Comparison of ENCODE assay signal across 19 cellular contexts in the genomic region with DNA sequence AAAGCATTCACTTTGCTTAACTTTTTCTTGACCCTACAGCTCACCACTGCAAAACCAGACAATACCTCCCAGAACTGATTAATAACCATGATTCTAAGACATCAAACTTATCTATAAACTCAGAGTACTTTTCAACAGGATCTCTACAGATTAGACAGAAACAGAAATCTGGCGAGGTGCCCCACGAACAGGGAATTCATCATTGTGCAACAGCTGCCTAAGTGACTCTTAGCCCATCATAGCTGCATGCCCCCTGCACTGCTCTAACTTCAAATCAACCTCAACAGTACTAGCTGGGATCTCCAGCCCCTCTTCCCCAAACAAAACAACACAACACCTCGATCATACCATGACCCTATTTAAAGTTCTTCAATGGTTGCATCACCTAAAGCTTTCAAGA. TPM values are rescaled to one million over a fixed set of nuclear protein-coding genes. Genes with fewer than 3 reads are reported as not detected.
DNase-seq lines count a peak whose midpoint lies in the region; ATAC-seq and TF ChIP-seq lines count a peak whose summit lies in the region.
"Had no signal": no experiment of that assay in that cellular context is flagged by ENCODE, and none has a peak within 500 bp of the region (broad histone marks: within the 10 kb centered on the region; RNA-seq: fewer than 3 reads in every experiment).

No MANE protein-coding gene starts in this region.

- H3K27ac Mint-ChIP-seq in stimulated activated naive CD8-positive, alpha-beta T cell treated with anti-CD3 and anti-CD28 coated beads, Interleukin-15, Interleukin-2, amounts not matched to agents 100 ng/mL and 50 ng/mL, for 24 hours = peak overlapping the region; percentile 2
- H3K27ac Mint-ChIP-seq in activated naive CD8-positive, alpha-beta T cell treated with anti-CD3 and anti-CD28 coated beads, Interleukin-2, amount 50 U/mL, for 24 hours = peak overlapping the region; percentile 6
- H3K27ac Mint-ChIP-seq: B cell, HFFc6 had no signal

- no peak for DNase-seq in stimulated activated naive CD8-positive, alpha-beta T cell treated with anti-CD3 and anti-CD28 coated beads, Interleukin-15, Interleukin-2, amounts not matched to agents 100 U/mL and 50 U/mL, for 24 hours
- no peak for DNase-seq in activated naive CD8-positive, alpha-beta T cell treated with anti-CD3 and anti-CD28 coated beads, Interleukin-2, amount 50 U/mL, for 24 hours
- DNase-seq in fibroblast of the aortic adventitia (ENCODE audit: low read depth) = peak; percentile 43
- no peak for DNase-seq in ecto neural progenitor cell (ENCODE audit: low spot score)
- no peak for DNase-seq in activated gamma-delta T cell (lab: John Stamatoyannopoulos, UW)
- no peak for DNase-seq in KG1 (lab: John Stamatoyannopoulos, UW)
- DNase-seq: Calu3; CD4-positive, CD25-positive, alpha-beta regulatory T cell; DMS53; HFFc6; Kasumi-1; MM.1S; NCI-H1930; NCI-H446; NCI-H69; NK-92 treated with Interleukin-12 subunit alpha and Interleukin-12 subunit beta, amount 100 ng/mL, for 24 hours; SIG-M5 had no signal

- ATAC-seq in stimulated activated naive CD8-positive, alpha-beta T cell treated with anti-CD3 and anti-CD28 coated beads, Interleukin-15, Interleukin-2, amounts not matched to agents 100 U/mL and 50 U/mL, for 24 hours = no peak
- no peak for ATAC-seq in activated naive CD8-positive, alpha-beta T cell treated with anti-CD3 and anti-CD28 coated beads, Interleukin-2, amount 50 U/mL, for 24 hours

- no peaks in the 10 kb centered on the region for H3K4me1 Mint-ChIP-seq in stimulated activated naive CD8-positive, alpha-beta T cell treated with anti-CD3 and anti-CD28 coated beads, Interleukin-15, Interleukin-2, amounts not matched to agents 100 ng/mL and 50 ng/mL, for 24 hours (ENCODE audit: low read depth)
- H3K4me1 Mint-ChIP-seq in activated naive CD8-positive, alpha-beta T cell treated with anti-CD3 and anti-CD28 coated beads, Interleukin-2, amount 50 U/mL, for 24 hours = no peaks in the 10 kb centered on the region
- H3K4me1 Mint-ChIP-seq: B cell had no signal

- H3K9me3 Mint-ChIP-seq in stimulated activated naive CD8-positive, alpha-beta T cell treated with anti-CD3 and anti-CD28 coated beads, Interleukin-15, Interleukin-2, amounts not matched to agents 100 ng/mL and 50 ng/mL, for 24 hours = no peaks in the 10 kb centered on the region
- H3K9me3 Mint-ChIP-seq in activated naive CD8-positive, alpha-beta T cell treated with anti-CD3 and anti-CD28 coated beads, Interleukin-2, amount 50 U/mL, for 24 hours = no peaks in the 10 kb centered on the region
- H3K9me3 Mint-ChIP-seq: CD4-positive, CD25-positive, alpha-beta regulatory T cell; HFFc6 had no signal

- H3K4me3 Mint-ChIP-seq in stimulated activated naive CD8-positive, alpha-beta T cell treated with anti-CD3 and anti-CD28 coated beads, Interleukin-15, Interleukin-2, amounts not matched to agents 100 ng/mL and 50 ng/mL, for 24 hours = no peak overlapping the region
- no peak overlapping the region for H3K4me3 Mint-ChIP-seq in activated naive CD8-positive, alpha-beta T cell treated with anti-CD3 and anti-CD28 coated beads, Interleukin-2, amount 50 U/mL, for 24 hours
- H3K4me3 Mint-ChIP-seq: B cell; CD4-positive, CD25-positive, alpha-beta regulatory T cell; HFFc6 had no signal

- no peak overlapping the region for H3K4me3 ChIP-seq in fibroblast of the aortic adventitia (ENCODE audit: low read depth, low read length)

- TF ChIP-seq CTCF in fibroblast of the aortic adventitia (IDR thresholded peaks at IDR 0.05; ENCODE audit: insufficient read depth, low read length) = no peak

- no peaks in the 10 kb centered on the region for H3K27me3 Mint-ChIP-seq in stimulated activated naive CD8-positive, alpha-beta T cell treated with anti-CD3 and anti-CD28 coated beads, Interleukin-15, Interleukin-2, amounts not matched to agents 100 ng/mL and 50 ng/mL, for 24 hours
- H3K27me3 Mint-ChIP-seq in activated naive CD8-positive, alpha-beta T cell treated with anti-CD3 and anti-CD28 coated beads, Interleukin-2, amount 50 U/mL, for 24 hours = no peaks in the 10 kb centered on the region
- H3K27me3 Mint-ChIP-seq: B cell; CD4-positive, CD25-positive, alpha-beta regulatory T cell had no signal

- H3K36me3 Mint-ChIP-seq in stimulated activated naive CD8-positive, alpha-beta T cell treated with anti-CD3 and anti-CD28 coated beads, Interleukin-15, Interleukin-2, amounts not matched to agents 100 ng/mL and 50 ng/mL, for 24 hours (ENCODE audit: low read depth) = peaks cover 71% of the 10 kb centered on the region
- peaks cover 61% of the 10 kb centered on the region for H3K36me3 Mint-ChIP-seq in activated naive CD8-positive, alpha-beta T cell treated with anti-CD3 and anti-CD28 coated beads, Interleukin-2, amount 50 U/mL, for 24 hours (ENCODE audit: low read depth)

RNA-seq across cellular contexts. Expression of gene COL23A1, which starts 16.1 kb away (rescaled TPM):
- 0.57 TPM in 1 of 2 replicates, not detected in the other for total RNA-seq in fibroblast of the aortic adventitia (ENCODE audit: low replicate concordance)
- total RNA-seq: Calu3; CD4-positive, CD25-positive, alpha-beta regulatory T cell; HFFc6 had no signal

RNA-seq across cellular contexts. Expression of gene CLK4, which starts 20.6 kb away (rescaled TPM):
- total RNA-seq in fibroblast of the aortic adventitia (ENCODE audit: low replicate concordance) = 30.8 and 36.0 TPM in 2 replicates
